ENCODE assay signal across 19 cellular contexts in the genomic region with DNA sequence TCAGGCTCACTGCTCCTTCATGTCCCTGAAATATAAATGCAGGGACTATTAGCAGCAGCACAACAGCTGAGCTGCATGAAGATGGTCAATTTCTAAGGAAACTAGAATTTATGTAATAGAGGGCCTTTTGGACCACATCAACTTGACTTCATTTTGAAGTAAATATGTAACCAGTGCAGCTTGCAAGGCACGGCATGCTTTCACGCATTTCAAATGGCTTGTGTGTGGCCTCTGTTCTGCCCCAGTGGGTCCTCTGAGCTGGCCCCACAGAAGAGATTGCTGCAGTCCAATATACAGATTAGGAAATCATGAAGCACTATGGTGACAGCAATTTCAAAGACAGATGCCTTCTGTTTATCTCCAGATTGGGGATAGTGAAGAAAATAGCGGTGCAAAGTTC.
A peak's percentile ranks its signal among the peaks of the same experiment; 100 is the strongest.
DNase-seq lines count a peak whose midpoint lies in the region; ATAC-seq and TF ChIP-seq lines count a peak whose summit lies in the region.
"Had no signal": no experiment of that assay in that cellular context is flagged by ENCODE, and none has a peak within 500 bp of the region (broad histone marks: within the 10 kb centered on the region; RNA-seq: fewer than 3 reads in every experiment).

No MANE protein-coding gene starts in this region.

- intact Hi-C loops in sciatic nerve (cut with DNase I), result no loop called here

- H3K18ac ChIP-seq in neuronal stem cell (ENCODE audit: low read length), result no peak overlapping the region

- H2BK5ac ChIP-seq in neuronal stem cell (ENCODE audit: low read length), result no peak overlapping the region

- no peak for TF ChIP-seq CTCF in chondrocyte (IDR thresholded peaks at IDR 0.05)

- no peaks in the 10 kb centered on the region for H3K27me3 ChIP-seq in neuronal stem cell (ENCODE audit: control insufficient read depth in 3 of 3, insufficient read depth in 3 of 3, low read depth in 1 of 3, low read length in 3 of 3)
- H3K27me3 ChIP-seq: BLaER1 treated with 17β-estradiol and CSF1 and Interleukin-3, amounts not matched to agents 10 nM and 100 nM had no signal

- no peak for ATAC-seq in sciatic nerve
- ATAC-seq in HG03196 (IDR thresholded peaks at IDR 0.05; ENCODE audit: unreplicated experiment), result no peak
- ATAC-seq: A549; CD8-positive, alpha-beta T cell had no signal

- H3K4ac ChIP-seq in neuronal stem cell (ENCODE audit: low read length), result no peak overlapping the region

- H4K91ac ChIP-seq in neuronal stem cell (ENCODE audit: low read depth, low read length, poor library complexity), result no peak overlapping the region

- H3K9me3 ChIP-seq in neuronal stem cell (replicated peaks in 1 of 2; ENCODE audit: control insufficient read depth in 2 of 2, insufficient read depth in 1 of 2, low read depth in 1 of 2, low read length in 2 of 2), result no peaks in the 10 kb centered on the region
- H3K9me3 ChIP-seq: A549; BLaER1 treated with 17β-estradiol and CSF1 and Interleukin-3, amounts not matched to agents 10 nM and 100 nM; Caco-2 had no signal

- H3K4me1 ChIP-seq in neuronal stem cell (ENCODE audit: control insufficient read depth in 2 of 2, insufficient read depth in 1 of 2, low read depth in 1 of 2, low read length in 2 of 2), result peaks cover 2 to 13% of the 10 kb centered on the region in 2 donors
- H3K4me1 ChIP-seq: BLaER1 treated with 17β-estradiol and CSF1 and Interleukin-3, amounts not matched to agents 10 nM and 100 nM; Caco-2 had no signal

- no peak overlapping the region for H2BK15ac ChIP-seq in neuronal stem cell (ENCODE audit: low read length)

- no peak overlapping the region for H2BK120ac ChIP-seq in neuronal stem cell (ENCODE audit: low read depth, low read length)

- peak overlapping the region; percentile 32 for H2AFZ ChIP-seq in neuronal stem cell (ENCODE audit: low read length)

- H3K4me1 Mint-ChIP-seq in chondrocyte (ENCODE audit: low read depth), result no peaks in the 10 kb centered on the region
- H3K4me1 Mint-ChIP-seq: B cell had no signal

- no peak overlapping the region for H3K14ac ChIP-seq in neuronal stem cell (ENCODE audit: low read length)

- no peak overlapping the region for H3K9ac ChIP-seq in neuronal stem cell (ENCODE audit: low read depth, low read length, poor library complexity)
- H3K9ac ChIP-seq: BLaER1 treated with 17β-estradiol and CSF1 and Interleukin-3, amounts not matched to agents 10 nM and 100 nM had no signal

- H3K23ac ChIP-seq in neuronal stem cell (ENCODE audit: low read depth, low read length, poor library complexity), result no peak overlapping the region

- H4K8ac ChIP-seq in neuronal stem cell (ENCODE audit: low read depth, low read length), result no peak overlapping the region

- peak; percentile 22 for DNase-seq in NCI-H82 (lab: John Stamatoyannopoulos, UW)
- DNase-seq in NCI-H82 treated with DMSO at 0.1 percent for 48 hours (lab: John Stamatoyannopoulos, UW; ENCODE audit: unreplicated experiment), result no peak
- peak; percentile 53 for DNase-seq in left kidney (ENCODE audit: low read depth, low spot score)
- DNase-seq in neuronal stem cell (ENCODE audit: low spot score), result no peak
- no peak for DNase-seq in sciatic nerve (ENCODE audit: low spot score)
- no peak for DNase-seq in chondrocyte (ENCODE audit: low spot score)
- DNase-seq: AML-193; Caco-2; Calu3; CD4-positive, alpha-beta T cell; CD8-positive, alpha-beta T cell; DMS79 treated with DMSO at 0.1 percent for 48 hours; GF-D8 had no signal

- no peaks in the 10 kb centered on the region for H3K36me3 Mint-ChIP-seq in chondrocyte (ENCODE audit: low read depth)
- H3K36me3 Mint-ChIP-seq: CD8-positive, alpha-beta T cell had no signal

- H3K4me3 ChIP-seq in neuronal stem cell (ENCODE audit: low read length in 2 of 2), result no peak overlapping the region
- H3K4me3 ChIP-seq: A549; BLaER1 treated with 17β-estradiol and CSF1 and Interleukin-3, amounts not matched to agents 10 nM and 100 nM had no signal

- no peaks in the 10 kb centered on the region for H3K36me3 ChIP-seq in neuronal stem cell (replicated peaks in 1 of 2; ENCODE audit: control insufficient read depth in 2 of 2, insufficient read depth in 2 of 2, low read length in 2 of 2)
- H3K36me3 ChIP-seq: BLaER1 treated with 17β-estradiol and CSF1 and Interleukin-3, amounts not matched to agents 10 nM and 100 nM had no signal

- no peak overlapping the region for H3K4me2 ChIP-seq in neuronal stem cell (ENCODE audit: insufficient read depth, low read length, poor library complexity, severe bottlenecking)
- H3K4me2 ChIP-seq: A549; BLaER1 treated with 17β-estradiol and CSF1 and Interleukin-3, amounts not matched to agents 10 nM and 100 nM had no signal

- no peak overlapping the region for H3K4me3 Mint-ChIP-seq in chondrocyte (ENCODE audit: unreplicated experiment)
- H3K4me3 Mint-ChIP-seq: B cell; CD4-positive, alpha-beta T cell; CD8-positive, alpha-beta T cell had no signal

- H3K9me3 Mint-ChIP-seq in chondrocyte (ENCODE audit: low read depth), result no peaks in the 10 kb centered on the region
- H3K9me3 Mint-ChIP-seq: CD4-positive, alpha-beta T cell; CD8-positive, alpha-beta T cell had no signal

- H3K27ac ChIP-seq in neuronal stem cell (replicated peaks; ENCODE audit: low read length), result no peak overlapping the region
- H3K27ac ChIP-seq: 22Rv1; A549; BLaER1 treated with 17β-estradiol and CSF1 and Interleukin-3, amounts not matched to agents 10 nM and 100 nM; C4-2B had no signal

- no peaks in the 10 kb centered on the region for H3K79me1 ChIP-seq in neuronal stem cell (ENCODE audit: low read depth, low read length)

- no CpG with 5 or more reads among the region's 3 CpGs for whole genome bisulfite sequencing in neuronal stem cell (ENCODE audit: extremely low coverage in 2 of 2, insufficient read length in 2 of 2, insufficient replicate concordance in 1 of 2), 2 donors

- H2BK12ac ChIP-seq in neuronal stem cell (ENCODE audit: low read length), result no peak overlapping the region

- no peak overlapping the region for H2AK5ac ChIP-seq in neuronal stem cell (ENCODE audit: low read depth, low read length)

- no peak overlapping the region for H3K27ac Mint-ChIP-seq in chondrocyte (ENCODE audit: unreplicated experiment)
- H3K27ac Mint-ChIP-seq: B cell; CD4-positive, alpha-beta T cell; CD8-positive, alpha-beta T cell had no signal

- no peaks in the 10 kb centered on the region for H3K27me3 Mint-ChIP-seq in chondrocyte (ENCODE audit: low read depth)

Comparison
In these comparisons a context has a peak if more than half of its experiments do, and no peak if none do; other contexts are left out.
1. DNase-seq: peak in NCI-H82 (single experiment) and left kidney (single experiment); none in NCI-H82 treated with DMSO at 0.1 percent for 48 hours (single experiment), neuronal stem cell (single experiment), sciatic nerve (single experiment) and chondrocyte (single experiment).